In genomic region chr4:168643796-168644159, GRCh38 we compare ENCODE assay signal across 1 cellular context.
TF ChIP-seq lines count a peak whose summit lies in the region.

No MANE protein-coding gene starts in this region.

TF ChIP-seq in PFSK-1, 5 proteins besides CTCF, POLR2A, EP300 and RAD21 (continued from another document):
- TF ChIP-seq REST (IDR thresholded peaks at IDR 0.05; ENCODE audit: insufficient read depth in 1 of 2, low read depth in 2 of 2, low read length in 2 of 2) = no peak; a peak in 1 of 4 replicates
